In genomic region chr18:59041296-59041695, GRCh38 we compare ENCODE assay signal across 16 cellular contexts.
DNase-seq lines count a peak whose midpoint lies in the region; ATAC-seq and TF ChIP-seq lines count a peak whose summit lies in the region.
"Had no signal": no experiment of that assay in that cellular context is flagged by ENCODE, and none has a peak within 500 bp of the region (broad histone marks: within the 10 kb centered on the region; RNA-seq: fewer than 3 reads in every experiment).

No MANE protein-coding gene starts in this region.

- H3K27ac Mint-ChIP-seq in endodermal cell (no peak overlapping the region), osteocyte (ENCODE audit: unreplicated experiment) (no peak overlapping the region)
- H3K27ac Mint-ChIP-seq: CD14-positive monocyte; CD8-positive, alpha-beta T cell had no signal

- CTCF ChIA-PET in RWPE1 (lab: Yijun Ruan, JAX): no interaction called here

- H3K9me3 ChIP-seq in endodermal cell (ENCODE audit: control insufficient read depth, low read length): no peaks in the 10 kb centered on the region
- H3K9me3 ChIP-seq in spleen: no peaks in the 10 kb centered on the region
- H3K9me3 ChIP-seq: A549 had no signal

- no peak for ATAC-seq in GM18511 (IDR thresholded peaks at IDR 0.05; ENCODE audit: unreplicated experiment)
- ATAC-seq: A549; CD8-positive, alpha-beta T cell; HCT116 had no signal

- TF ChIP-seq POLR2A in spleen (IDR thresholded peaks at IDR 0.05): no peak

- H3K4me3 ChIP-seq in endodermal cell (ENCODE audit: low read length): no peak overlapping the region
- no peak overlapping the region for H3K4me3 ChIP-seq in spleen
- H3K4me3 ChIP-seq: A549 had no signal

- H3K36me3 ChIP-seq in endodermal cell (ENCODE audit: control insufficient read depth, insufficient read depth, low read length) (no peaks in the 10 kb centered on the region), spleen (no peaks in the 10 kb centered on the region)

- H3K36me3 Mint-ChIP-seq in endodermal cell (ENCODE audit: low read depth) (no peaks in the 10 kb centered on the region), osteocyte (ENCODE audit: unreplicated experiment) (no peaks in the 10 kb centered on the region)
- H3K36me3 Mint-ChIP-seq: CD14-positive monocyte; CD8-positive, alpha-beta T cell had no signal

- no peaks in the 10 kb centered on the region for H3K4me1 ChIP-seq in endodermal cell (ENCODE audit: control insufficient read depth, insufficient read depth, low read length)
- H3K4me1 ChIP-seq in spleen: peaks cover 0 to 8% (median 0%) of the 10 kb centered on the region in 6 donors
- H3K4me1 ChIP-seq: A549 had no signal

- DNase-seq in RWPE1 (ENCODE audit: low spot score): no peak
- DNase-seq in endodermal cell: peak; percentile 31
- DNase-seq in spleen: peak; percentile 53
- no peak for DNase-seq in UCSD-AML1 (lab: John Stamatoyannopoulos, UW; ENCODE audit: unreplicated experiment)
- DNase-seq in osteocyte (ENCODE audit: extremely low spot score, unreplicated experiment): no peak
- DNase-seq: CD8-positive, alpha-beta T cell; COR-L47; DMS153; DMS79 treated with DMSO at 0.1 percent for 48 hours; EL; GDM1 had no signal

- no peaks in the 10 kb centered on the region for H3K4me1 Mint-ChIP-seq in endodermal cell
- peaks cover 11% of the 10 kb centered on the region for H3K4me1 Mint-ChIP-seq in osteocyte (ENCODE audit: unreplicated experiment)
- H3K4me1 Mint-ChIP-seq: CD14-positive monocyte had no signal

- TF ChIP-seq CTCF in RWPE1 (conservative IDR thresholded peaks at IDR 0.05; ENCODE audit: low read depth) (no peak), endodermal cell (conservative IDR thresholded peaks at IDR 0.05) (no peak), spleen (IDR thresholded peaks at IDR 0.05 in 8 of 11, conservative IDR thresholded peaks at IDR 0.05 in 3 of 11) (no peak), osteocyte (IDR thresholded peaks at IDR 0.05) (no peak)

- H3K27me3 ChIP-seq in endodermal cell (ENCODE audit: control insufficient read depth, insufficient read depth, low read length, poor library complexity, severe bottlenecking) (no peaks in the 10 kb centered on the region), spleen (replicated peaks in 1 of 7) (no peaks in the 10 kb centered on the region)

- H3K4me3 Mint-ChIP-seq in endodermal cell (no peak overlapping the region), osteocyte (ENCODE audit: unreplicated experiment) (no peak overlapping the region)
- H3K4me3 Mint-ChIP-seq: CD14-positive monocyte; CD8-positive, alpha-beta T cell had no signal

- H3K9ac ChIP-seq in endodermal cell (ENCODE audit: extremely low read depth, low read length, poor library complexity, severe bottlenecking): no peak overlapping the region

- intact Hi-C loops in spleen (cut with DNase I; ENCODE audit: low total_unique reads): no loop called here

- WGBS in endodermal cell (ENCODE audit: insufficient coverage in 1 of 2, insufficient read length in 1 of 2), 2 experiments: 86 to 89% methylated on average over 6 of the region's 6 CpGs
- WGBS in spleen, 5 donors: 64 to 90% (median 82%) methylated on average over 6 of the region's 6 CpGs

- POLR2A ChIA-PET in RWPE1 (lab: Yijun Ruan, JAX; ENCODE audit: low non-redundant PET): no interaction called here

- H3K27me3 Mint-ChIP-seq in endodermal cell (ENCODE audit: insufficient read depth) (no peaks in the 10 kb centered on the region), osteocyte (ENCODE audit: unreplicated experiment) (no peaks in the 10 kb centered on the region)

- H3K9me3 Mint-ChIP-seq in endodermal cell (no peaks in the 10 kb centered on the region), osteocyte (ENCODE audit: unreplicated experiment) (no peaks in the 10 kb centered on the region)
- H3K9me3 Mint-ChIP-seq: CD14-positive monocyte; CD8-positive, alpha-beta T cell had no signal

- H3K27ac ChIP-seq in RWPE1 (peak overlapping the region; percentile 58), endodermal cell (ENCODE audit: low read depth, low read length) (no peak overlapping the region), spleen (no peak overlapping the region)
- H3K27ac ChIP-seq: A549, HL-60 had no signal

Comparison
In these comparisons a context has a peak if more than half of its experiments do, and no peak if none do; other contexts are left out.
1. DNase-seq: peak in endodermal cell (single experiment) and spleen (single experiment); none in RWPE1 (single experiment), UCSD-AML1 (single experiment) and osteocyte (single experiment).